In the genomic region with DNA sequence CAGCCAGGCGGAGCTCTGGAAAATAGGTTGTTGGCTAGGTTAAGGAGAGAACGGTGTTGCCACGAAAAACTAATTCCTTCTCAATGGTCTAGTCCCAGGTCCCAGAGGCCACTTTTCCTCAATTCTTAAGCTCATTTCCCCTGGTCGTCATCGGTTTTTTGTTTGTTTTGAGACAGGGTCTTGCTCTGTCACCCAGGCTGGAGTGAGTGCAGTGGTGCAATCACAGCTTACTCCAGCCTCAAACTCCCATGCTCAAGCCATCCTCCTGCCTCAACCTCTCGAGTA, we compare ENCODE assay signal across 1 cellular context.
TF ChIP-seq lines count a peak whose summit lies in the region.

No MANE protein-coding gene starts in this region.

TF ChIP-seq in liver, 16 proteins besides CTCF, POLR2A, EP300 and RAD21 (continued from another document):
- TF ChIP-seq FOXA1 (IDR thresholded peaks at IDR 0.05): no peak
- TF ChIP-seq, protein P1, sequence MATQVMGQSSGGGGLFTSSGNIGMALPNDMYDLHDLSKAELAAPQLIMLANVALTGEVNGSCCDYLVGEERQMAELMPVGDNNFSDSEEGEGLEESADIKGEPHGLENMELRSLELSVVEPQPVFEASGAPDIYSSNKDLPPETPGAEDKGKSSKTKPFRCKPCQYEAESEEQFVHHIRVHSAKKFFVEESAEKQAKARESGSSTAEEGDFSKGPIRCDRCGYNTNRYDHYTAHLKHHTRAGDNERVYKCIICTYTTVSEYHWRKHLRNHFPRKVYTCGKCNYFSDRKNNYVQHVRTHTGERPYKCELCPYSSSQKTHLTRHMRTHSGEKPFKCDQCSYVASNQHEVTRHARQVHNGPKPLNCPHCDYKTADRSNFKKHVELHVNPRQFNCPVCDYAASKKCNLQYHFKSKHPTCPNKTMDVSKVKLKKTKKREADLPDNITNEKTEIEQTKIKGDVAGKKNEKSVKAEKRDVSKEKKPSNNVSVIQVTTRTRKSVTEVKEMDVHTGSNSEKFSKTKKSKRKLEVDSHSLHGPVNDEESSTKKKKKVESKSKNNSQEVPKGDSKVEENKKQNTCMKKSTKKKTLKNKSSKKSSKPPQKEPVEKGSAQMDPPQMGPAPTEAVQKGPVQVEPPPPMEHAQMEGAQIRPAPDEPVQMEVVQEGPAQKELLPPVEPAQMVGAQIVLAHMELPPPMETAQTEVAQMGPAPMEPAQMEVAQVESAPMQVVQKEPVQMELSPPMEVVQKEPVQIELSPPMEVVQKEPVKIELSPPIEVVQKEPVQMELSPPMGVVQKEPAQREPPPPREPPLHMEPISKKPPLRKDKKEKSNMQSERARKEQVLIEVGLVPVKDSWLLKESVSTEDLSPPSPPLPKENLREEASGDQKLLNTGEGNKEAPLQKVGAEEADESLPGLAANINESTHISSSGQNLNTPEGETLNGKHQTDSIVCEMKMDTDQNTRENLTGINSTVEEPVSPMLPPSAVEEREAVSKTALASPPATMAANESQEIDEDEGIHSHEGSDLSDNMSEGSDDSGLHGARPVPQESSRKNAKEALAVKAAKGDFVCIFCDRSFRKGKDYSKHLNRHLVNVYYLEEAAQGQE (IDR thresholded peaks at IDR 0.05): no peak
